In genomic region chr1:228084325-228084724, GRCh38 we compare ENCODE assay signal across 9 cellular contexts. TPM values are rescaled to one million over a fixed set of nuclear protein-coding genes. Genes with fewer than 3 reads are reported as not detected.
DNase-seq lines count a peak whose midpoint lies in the region; ATAC-seq, FAIRE-seq and TF ChIP-seq lines count a peak whose summit lies in the region.
"Had no signal": no experiment of that assay in that cellular context is flagged by ENCODE, and none has a peak within 500 bp of the region (broad histone marks: within the 10 kb centered on the region; RNA-seq: fewer than 3 reads in every experiment).

No MANE protein-coding gene starts in this region.

- CTCF ChIA-PET in endothelial cell of umbilical vein (lab: Charles Lee), result interaction anchor here (0.9 to 2.5 kb wide), 3 partner anchors 18 to 85 kb away, joined by 3 to 10 read pairs (median 9); partner anchors contain the start of gene MRPL55

- TF ChIP-seq CTCF in GM12864 (IDR thresholded peaks at IDR 0.05; ENCODE audit: low read depth, low read length, missing control alignments) (no peak), endothelial cell of umbilical vein (IDR thresholded peaks at IDR 0.05; ENCODE audit: extremely low read depth in 1 of 2, insufficient read depth in 1 of 2, low read depth in 1 of 2, low read length in 2 of 2) (no peak), neural progenitor cell (IDR thresholded peaks at IDR 0.05) (no peak)

- in situ Hi-C loops in ACHN (cut with HindIII; ENCODE audit: low pct_ligation_motif_present, low pct_unique_long_range_greater_than_20kb, low sequenced_read_pairs), result no loop called here

- peak; percentile 89 for FAIRE-seq in endothelial cell of umbilical vein (lab: Jason Lieb, UNC)
- FAIRE-seq: TTC549 had no signal

- no peaks in the 10 kb centered on the region for H3K9me1 ChIP-seq in endothelial cell of umbilical vein (replicated peaks; ENCODE audit: control insufficient read depth, extremely low read depth, insufficient read depth, low read length)

- POLR2A ChIA-PET in endothelial cell of umbilical vein (lab: Charles Lee), result interaction anchor here (1.2 kb wide), 1 partner anchor 81 kb away, joined by 4 read pairs; no protein-coding TSS in a partner anchor

- H3K36me3 ChIP-seq in endothelial cell of umbilical vein (ENCODE audit: control insufficient read depth in 2 of 2, extremely low read depth in 1 of 2, insufficient read depth in 2 of 2, low read length in 2 of 2) (peaks cover 0 to 5% of the 10 kb centered on the region in 2 experiments), neural progenitor cell (no peaks in the 10 kb centered on the region)

- no peaks in the 10 kb centered on the region for H3K9me3 ChIP-seq in endothelial cell of umbilical vein (replicated peaks; ENCODE audit: control insufficient read depth, insufficient read depth, low read length)
- H3K9me3 ChIP-seq in neural progenitor cell (ENCODE audit: low read depth), result no peaks in the 10 kb centered on the region

- H3K4me2 ChIP-seq in endothelial cell of umbilical vein (ENCODE audit: insufficient read depth, low read length), result peak overlapping the region; percentile 96
- H3K4me2 ChIP-seq in neural progenitor cell, result peak overlapping the region; percentile 98

- peaks cover 48% of the 10 kb centered on the region for H3K4me1 Mint-ChIP-seq in neural progenitor cell

- H3K27me3 ChIP-seq in endothelial cell of umbilical vein (ENCODE audit: control insufficient read depth in 2 of 2, insufficient read depth in 2 of 2, low read length in 2 of 2) (no peaks in the 10 kb centered on the region), neural progenitor cell (no peaks in the 10 kb centered on the region)

- H3K27ac ChIP-seq in endothelial cell of umbilical vein (ENCODE audit: insufficient read depth, low read depth, low read length) (peak overlapping the region; percentile 94), neural progenitor cell (no peak overlapping the region)

- H3K79me2 ChIP-seq in endothelial cell of umbilical vein (ENCODE audit: control insufficient read depth, insufficient read depth, low read length) (peaks cover 81% of the 10 kb centered on the region), neural progenitor cell (ENCODE audit: low read depth) (peaks cover 68% of the 10 kb centered on the region)

- H3K4me1 ChIP-seq in endothelial cell of umbilical vein (ENCODE audit: control insufficient read depth, extremely low read depth, insufficient read depth, low read length) (peaks cover 57% of the 10 kb centered on the region), neural progenitor cell (peaks cover 24% of the 10 kb centered on the region)

- H4K20me1 ChIP-seq in endothelial cell of umbilical vein (replicated peaks; ENCODE audit: control insufficient read depth, extremely low read depth, insufficient read depth, low read length) (peaks cover 4% of the 10 kb centered on the region), neural progenitor cell (ENCODE audit: low read depth) (peaks cover 65% of the 10 kb centered on the region)

- ATAC-seq in GM21360 (IDR thresholded peaks at IDR 0.05; ENCODE audit: unreplicated experiment), result no peak

- H2AFZ ChIP-seq in endothelial cell of umbilical vein (ENCODE audit: low read depth, low read length), result no peak overlapping the region
- H2AFZ ChIP-seq in neural progenitor cell (replicated peaks), result no peak overlapping the region

- H3K27ac Mint-ChIP-seq in neural progenitor cell, result peak overlapping the region; percentile 54

- H3K9ac ChIP-seq in endothelial cell of umbilical vein (replicated peaks; ENCODE audit: extremely low read depth, insufficient read depth, low read length), result peak overlapping the region; percentile 99
- H3K9ac ChIP-seq in neural progenitor cell, result peak overlapping the region; percentile 99

- dilution Hi-C loops in endothelial cell of umbilical vein (cut with MboI; ENCODE audit: extremely low pct_ligation_motif_present, low sequenced_read_pairs), result no loop called here

- intact Hi-C loops in endothelial cell of umbilical vein (cut with micrococcal nuclease), result loop anchor here (5.0 to 10.0 kb wide), 4 partner anchors 82 to 520 kb away; partner anchors contain the start of genes JMJD4, SNAP47 and ZNF678

- peaks cover 2% of the 10 kb centered on the region for H3K9me3 Mint-ChIP-seq in neural progenitor cell

- no peak for DNase-seq in GM12864 (ENCODE audit: low read depth)
- DNase-seq in RPMI7951 (ENCODE audit: low read depth), result peak; percentile 71
- DNase-seq in endothelial cell of umbilical vein (ENCODE audit: low read depth, low spot score), result peak; percentile 32
- no peak for DNase-seq in neural progenitor cell (ENCODE audit: low spot score)
- DNase-seq in NCI-H2107 treated with DMSO at 0.1 percent for 48 hours (lab: John Stamatoyannopoulos, UW; ENCODE audit: unreplicated experiment), result no peak
- no peak for DNase-seq in activated effector memory CD4-positive, alpha-beta T cell treated with anti-CD3 and anti-CD28 coated beads, Interleukin-2, amount 50 U/mL, for 16 hours
- DNase-seq in ACHN, result no peak

- no TSS peak for BruUV-seq in endothelial cell of umbilical vein (replicated peaks; lab: Mats Ljungman, UMichigan)

- H3K36me3 Mint-ChIP-seq in neural progenitor cell, result peaks cover 28% of the 10 kb centered on the region

- peak overlapping the region; percentile 81 for H3K4me3 ChIP-seq in GM12864 (ENCODE audit: low read depth, low read length)
- H3K4me3 ChIP-seq in endothelial cell of umbilical vein (replicated peaks in 1 of 3; ENCODE audit: insufficient read depth in 1 of 3, low read depth in 1 of 3, low read length in 3 of 3), result peak overlapping the region; percentile 51 to 86 (median 56)
- H3K4me3 ChIP-seq in neural progenitor cell, result peak overlapping the region; percentile 100

- peak overlapping the region; percentile 99 for H3K4me3 Mint-ChIP-seq in neural progenitor cell

- peaks cover 6% of the 10 kb centered on the region for H3F3A ChIP-seq in neural progenitor cell (ENCODE audit: low read depth)

- H3K27me3 Mint-ChIP-seq in neural progenitor cell (ENCODE audit: insufficient read depth, low read depth), result peaks cover 9% of the 10 kb centered on the region

- TF ChIP-seq POLR2A in endothelial cell of umbilical vein (IDR thresholded peaks at IDR 0.05; ENCODE audit: low read depth, low read length), result no peak

TF ChIP-seq in endothelial cell of umbilical vein, 7 proteins besides CTCF, POLR2A, EP300 and RAD21 (continues in another document):
- TF ChIP-seq, protein P1, sequence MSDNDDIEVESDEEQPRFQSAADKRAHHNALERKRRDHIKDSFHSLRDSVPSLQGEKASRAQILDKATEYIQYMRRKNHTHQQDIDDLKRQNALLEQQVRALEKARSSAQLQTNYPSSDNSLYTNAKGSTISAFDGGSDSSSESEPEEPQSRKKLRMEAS (IDR thresholded peaks at IDR 0.05; ENCODE audit: insufficient read depth, insufficient read length), result no peak
- TF ChIP-seq FOS (IDR thresholded peaks at IDR 0.05; ENCODE audit: borderline replicate concordance, insufficient read depth, low read length), result peak; percentile 22
- TF ChIP-seq POLR2AphosphoS5 (IDR thresholded peaks at IDR 0.05; ENCODE audit: insufficient read depth, low read depth, low read length), result no peak

RNA-seq across cellular contexts. Expression of gene ARF1, which starts 1.8 kb away (rescaled TPM):
- total RNA-seq in RPMI7951 (2014; rRNA removed; shearing (Covaris generic)), result 163 and 218 TPM in 2 replicates
- total RNA-seq in endothelial cell of umbilical vein (488 and 499 TPM in 2 replicates), neural progenitor cell (ENCODE audit: low replicate concordance) (95.1 and 147 TPM in 2 replicates)
- polyA plus RNA-seq in endothelial cell of umbilical vein, result 844 and 1,054 TPM in 2 replicates
- 724 and 860 TPM in 2 replicates for polyA plus RNA-seq in endothelial cell of umbilical vein (2011; cell fraction: cytosol; rRNA removed)
- 433 and 446 TPM in 2 replicates for polyA plus RNA-seq in endothelial cell of umbilical vein (2011; cell fraction: nucleus; rRNA removed)
- 473 and 510 TPM in 2 replicates for polyA plus RNA-seq in endothelial cell of umbilical vein (2012)
- polyA minus RNA-seq in endothelial cell of umbilical vein, result 691 and 797 TPM in 2 replicates
- 221 TPM for polyA minus RNA-seq in endothelial cell of umbilical vein (2011; cell fraction: cytosol; rRNA and poly(A)+ RNA removed)
- polyA minus RNA-seq in endothelial cell of umbilical vein (2011; cell fraction: nucleus; rRNA and poly(A)+ RNA removed), result 130 and 181 TPM in 2 replicates

RNA-seq across cellular contexts. Expression of gene C1orf35, which starts 18.8 kb away (rescaled TPM):
- total RNA-seq in RPMI7951 (2014; rRNA removed; shearing (Covaris generic)), result 7.8 and 8.6 TPM in 2 replicates
- total RNA-seq in endothelial cell of umbilical vein, result 21.7 and 23.9 TPM in 2 replicates
- 19.9 and 21.1 TPM in 2 replicates for polyA plus RNA-seq in endothelial cell of umbilical vein
- 14.6 and 17.1 TPM in 2 replicates for polyA plus RNA-seq in endothelial cell of umbilical vein (2011; cell fraction: cytosol; rRNA removed)
- polyA plus RNA-seq in endothelial cell of umbilical vein (2011; cell fraction: nucleus; rRNA removed), result 22.9 and 27.5 TPM in 2 replicates
- polyA plus RNA-seq in endothelial cell of umbilical vein (2012), result 12.8 and 15.1 TPM in 2 replicates
- polyA minus RNA-seq in endothelial cell of umbilical vein, result 2.4 and 2.6 TPM in 2 replicates
- polyA minus RNA-seq in endothelial cell of umbilical vein (2011; cell fraction: cytosol; rRNA and poly(A)+ RNA removed), result 4.3 TPM
- polyA minus RNA-seq in endothelial cell of umbilical vein (2011; cell fraction: nucleus; rRNA and poly(A)+ RNA removed), result 1.6 and 2.8 TPM in 2 replicates
- total RNA-seq in neural progenitor cell (ENCODE audit: low replicate concordance), result 11.8 and 19.7 TPM in 2 replicates

RNA-seq across cellular contexts. Expression of gene MRPL55, which starts 24.8 kb away (rescaled TPM):
- 63.2 and 83.0 TPM in 2 replicates for total RNA-seq in RPMI7951 (2014; rRNA removed; shearing (Covaris generic))
- total RNA-seq in endothelial cell of umbilical vein (57.0 and 58.7 TPM in 2 replicates), neural progenitor cell (ENCODE audit: low replicate concordance) (42.4 and 68.3 TPM in 2 replicates)
- polyA plus RNA-seq in endothelial cell of umbilical vein, result 155 and 287 TPM in 2 replicates
- 84.5 and 110 TPM in 2 replicates for polyA plus RNA-seq in endothelial cell of umbilical vein (2011; cell fraction: cytosol; rRNA removed)
- 103 and 115 TPM in 2 replicates for polyA plus RNA-seq in endothelial cell of umbilical vein (2011; cell fraction: nucleus; rRNA removed)
- polyA plus RNA-seq in endothelial cell of umbilical vein (2012), result 43.4 and 51.1 TPM in 2 replicates
- 35.6 and 46.6 TPM in 2 replicates for polyA minus RNA-seq in endothelial cell of umbilical vein
- polyA minus RNA-seq in endothelial cell of umbilical vein (2011; cell fraction: cytosol; rRNA and poly(A)+ RNA removed), result 56.2 TPM
- 13.6 and 18.8 TPM in 2 replicates for polyA minus RNA-seq in endothelial cell of umbilical vein (2011; cell fraction: nucleus; rRNA and poly(A)+ RNA removed)

RNA-seq across cellular contexts. Expression of gene GUK1, which starts 55.8 kb away (rescaled TPM):
- 294 and 365 TPM in 2 replicates for total RNA-seq in RPMI7951 (2014; rRNA removed; shearing (Covaris generic))
- total RNA-seq in endothelial cell of umbilical vein (237 and 239 TPM in 2 replicates), neural progenitor cell (ENCODE audit: low replicate concordance) (87.7 and 119 TPM in 2 replicates)
- polyA plus RNA-seq in endothelial cell of umbilical vein, result 742 and 822 TPM in 2 replicates
- polyA plus RNA-seq in endothelial cell of umbilical vein (2011; cell fraction: cytosol; rRNA removed), result 294 and 443 TPM in 2 replicates
- polyA plus RNA-seq in endothelial cell of umbilical vein (2011; cell fraction: nucleus; rRNA removed), result 325 and 344 TPM in 2 replicates
- 161 and 241 TPM in 2 replicates for polyA plus RNA-seq in endothelial cell of umbilical vein (2012)
- 140 and 214 TPM in 2 replicates for polyA minus RNA-seq in endothelial cell of umbilical vein
- 74.7 TPM for polyA minus RNA-seq in endothelial cell of umbilical vein (2011; cell fraction: cytosol; rRNA and poly(A)+ RNA removed)
- 61.4 and 97.7 TPM in 2 replicates for polyA minus RNA-seq in endothelial cell of umbilical vein (2011; cell fraction: nucleus; rRNA and poly(A)+ RNA removed)

Comparison
In these comparisons a context has a peak if more than half of its experiments do, and no peak if none do; other contexts are left out.
1. DNase-seq: peak in RPMI7951 (single experiment) and endothelial cell of umbilical vein (single experiment); none in GM12864 (single experiment), neural progenitor cell (single experiment), NCI-H2107 treated with DMSO at 0.1 percent for 48 hours (single experiment), activated effector memory CD4-positive, alpha-beta T cell treated with anti-CD3 and anti-CD28 coated beads, Interleukin-2, amount 50 U/mL, for 16 hours (single experiment) and ACHN (single experiment).
2. Peak in every context shown above with its lines, with median percentiles within 50 percentile points of each other: H3K4me3 ChIP-seq.